Comparison of ENCODE assay signal across 12 cellular contexts in the genomic region with DNA sequence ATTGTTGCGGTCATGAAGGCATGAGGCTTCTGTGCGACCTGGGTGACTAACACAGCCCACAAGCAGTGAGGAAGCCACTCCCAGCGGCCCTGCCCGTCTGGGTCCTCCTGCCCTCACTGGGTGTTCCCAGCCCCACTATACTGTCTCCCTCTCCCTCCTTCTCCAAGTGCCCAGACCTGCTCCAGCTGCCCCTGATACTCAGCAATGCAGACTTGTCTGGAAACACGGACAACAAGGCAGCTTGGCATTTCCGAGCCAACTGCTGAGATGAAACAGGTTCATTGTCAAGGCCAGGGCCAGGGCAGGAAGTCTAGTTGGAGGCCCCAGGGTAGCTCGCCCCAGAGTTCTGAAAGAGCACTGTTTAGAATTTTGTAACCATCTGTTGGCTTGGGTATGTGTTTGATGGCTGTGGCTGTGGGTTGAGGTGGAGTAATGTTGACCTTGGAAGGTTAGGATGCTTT.
DNase-seq lines count a peak whose midpoint lies in the region; ATAC-seq and TF ChIP-seq lines count a peak whose summit lies in the region.
"Had no signal": no experiment of that assay in that cellular context is flagged by ENCODE, and none has a peak within 500 bp of the region (broad histone marks: within the 10 kb centered on the region; RNA-seq: fewer than 3 reads in every experiment).

No MANE protein-coding gene starts in this region.

- H3K4me1 ChIP-seq in right cardiac atrium (ENCODE audit: control insufficient read depth, insufficient read depth, low read length) (peaks cover 18% of the 10 kb centered on the region), upper lobe of left lung (no peaks in the 10 kb centered on the region)

- H3K4me1 Mint-ChIP-seq in CD4-positive, alpha-beta T cell (ENCODE audit: low read depth): peaks cover 59% of the 10 kb centered on the region
- H3K4me1 Mint-ChIP-seq: stimulated activated naive B cell treated with anti-CD40 and anti-IgM and Interleukin-4, amounts not matched to agents 10 μg/mL and 1 μg/mL and 100 μg/mL, for 72 hours had no signal

- POLR2A ChIA-PET in CD4-positive, alpha-beta T cell (lab: Charles Lee): no interaction called here

- H3K36me3 ChIP-seq in upper lobe of left lung: no peaks in the 10 kb centered on the region

- no peak for TF ChIP-seq POLR2A in upper lobe of left lung (IDR thresholded peaks at IDR 0.05)

- no peak overlapping the region for H3K27ac ChIP-seq in CD4-positive, alpha-beta T cell (ENCODE audit: low read depth, low read length)
- peak overlapping the region; percentile 37 for H3K27ac ChIP-seq in right cardiac atrium (ENCODE audit: low read length)
- H3K27ac ChIP-seq in upper lobe of left lung: no peak overlapping the region
- peak overlapping the region in 1 of 2 donors; percentile 51 for H3K27ac ChIP-seq in coronary artery
- H3K27ac ChIP-seq: C4-2B had no signal

- intact Hi-C loops in CD4-positive, alpha-beta T cell (cut with DNase I, micrococcal nuclease): loop anchor here (5.0 to 10.0 kb wide), 7 partner anchors 125 to 855 kb away; no protein-coding TSS in a partner anchor
- intact Hi-C loops in right cardiac atrium (cut with DNase I): loop anchor here in 1 of 4 donors (10.0 kb wide), 1 partner anchor 155 kb away; no protein-coding TSS in a partner anchor

- no peaks in the 10 kb centered on the region for H3K9me3 ChIP-seq in CD4-positive, alpha-beta T cell (ENCODE audit: control insufficient read depth, low read length)
- H3K9me3 ChIP-seq in right cardiac atrium (ENCODE audit: control insufficient read depth, low read length): no peaks in the 10 kb centered on the region
- H3K9me3 ChIP-seq in upper lobe of left lung: no peaks in the 10 kb centered on the region

- no peak for ATAC-seq in CD4-positive, alpha-beta T cell (ENCODE audit: poor library complexity)
- peak in 1 of 2 donors; percentile 22 for ATAC-seq in right cardiac atrium
- no peak for ATAC-seq in upper lobe of left lung (ENCODE audit: low FRiP score in 2 of 2)
- no peak for ATAC-seq in HG03571 (IDR thresholded peaks at IDR 0.05; ENCODE audit: unreplicated experiment)
- ATAC-seq: stimulated activated naive B cell treated with anti-CD40 and anti-IgM and Interleukin-4, amounts not matched to agents 10 μg/mL and 1 μg/mL and 100 μg/mL, for 72 hours had no signal

- WGBS in right cardiac atrium: 64% methylated on average over 7 of the region's 7 CpGs
- 63 to 71% methylated on average over 6 to 7 of the region's 7 CpGs for WGBS in upper lobe of left lung, 2 donors

- H3K4me3 Mint-ChIP-seq in CD4-positive, alpha-beta T cell: peak overlapping the region; percentile 5
- H3K4me3 Mint-ChIP-seq: stimulated activated naive B cell treated with anti-CD40 and anti-IgM and Interleukin-4, amounts not matched to agents 10 μg/mL and 1 μg/mL and 100 μg/mL, for 72 hours had no signal

- peak overlapping the region; percentile 8 for H3K27ac Mint-ChIP-seq in CD4-positive, alpha-beta T cell
- H3K27ac Mint-ChIP-seq: stimulated activated naive B cell treated with anti-CD40 and anti-IgM and Interleukin-4, amounts not matched to agents 10 μg/mL and 1 μg/mL and 100 μg/mL, for 72 hours had no signal

- H3K9me3 Mint-ChIP-seq in CD4-positive, alpha-beta T cell: no peaks in the 10 kb centered on the region
- H3K9me3 Mint-ChIP-seq: stimulated activated naive B cell treated with anti-CD40 and anti-IgM and Interleukin-4, amounts not matched to agents 10 μg/mL and 1 μg/mL and 100 μg/mL, for 72 hours had no signal

- H3K27me3 ChIP-seq in CD4-positive, alpha-beta T cell (ENCODE audit: control insufficient read depth, insufficient read depth, low read length): no peaks in the 10 kb centered on the region
- H3K27me3 ChIP-seq in right cardiac atrium (ENCODE audit: control insufficient read depth, insufficient read depth) (no peaks in the 10 kb centered on the region), upper lobe of left lung (no peaks in the 10 kb centered on the region)

- no peak for TF ChIP-seq EP300 in upper lobe of left lung (IDR thresholded peaks at IDR 0.05)

- CTCF ChIA-PET in CD4-positive, alpha-beta T cell (lab: Charles Lee): no interaction called here

- H3K4me3 ChIP-seq in right cardiac atrium (ENCODE audit: low read length): no peak overlapping the region
- no peak overlapping the region for H3K4me3 ChIP-seq in upper lobe of left lung
- no peak overlapping the region for H3K4me3 ChIP-seq in coronary artery

- TF ChIP-seq CTCF in CD4-positive, alpha-beta T cell (IDR thresholded peaks at IDR 0.05): no peak
- TF ChIP-seq CTCF in upper lobe of left lung (IDR thresholded peaks at IDR 0.05): no peak
- no peak for TF ChIP-seq CTCF in coronary artery (IDR thresholded peaks at IDR 0.05)

- peaks cover 6% of the 10 kb centered on the region for H3K27me3 Mint-ChIP-seq in CD4-positive, alpha-beta T cell

- peak in 1 of 10 experiments; percentile 28 for DNase-seq in CD4-positive, alpha-beta T cell
- DNase-seq in HT1080 (ENCODE audit: low read depth) (peak; percentile 92), right cardiac atrium (no peak), upper lobe of left lung (no peak), GDM1 (lab: John Stamatoyannopoulos, UW) (no peak), coronary artery (ENCODE audit: low spot score) (no peak)
- DNase-seq in activated T-cell treated with anti-CD3 and anti-CD28 coated beads, Interleukin-2, amount 50 U/mL, for 48 hours: peak; percentile 47 to 55
- DNase-seq: effector CD8-positive, alpha-beta T cell; NCI-H2227 treated with DMSO at 0.1 percent for 48 hours; stimulated activated naive B cell treated with anti-CD40 and anti-IgM and Interleukin-4, amounts not matched to agents 10 μg/mL and 1 μg/mL and 100 μg/mL, for 72 hours had no signal

- H3K36me3 Mint-ChIP-seq in CD4-positive, alpha-beta T cell (ENCODE audit: low read depth): no peaks in the 10 kb centered on the region
- H3K36me3 Mint-ChIP-seq: stimulated activated naive B cell treated with anti-CD40 and anti-IgM and Interleukin-4, amounts not matched to agents 10 μg/mL and 1 μg/mL and 100 μg/mL, for 72 hours had no signal

Comparison
In these comparisons a context has a peak if more than half of its experiments do, and no peak if none do; other contexts are left out.
1. DNase-seq: peak in HT1080 (single experiment) and activated T-cell treated with anti-CD3 and anti-CD28 coated beads, Interleukin-2, amount 50 U/mL, for 48 hours (2 of 2); none in right cardiac atrium (0 of 3), upper lobe of left lung (0 of 2), GDM1 (single experiment) and coronary artery (single experiment).